In genomic region chr12:6736754-6737153, GRCh38 we compare ENCODE assay signal across 18 cellular contexts. TPM values are rescaled to one million over a fixed set of nuclear protein-coding genes. Genes with fewer than 3 reads are reported as not detected.
DNase-seq lines count a peak whose midpoint lies in the region; ATAC-seq and TF ChIP-seq lines count a peak whose summit lies in the region.
"Had no signal": no experiment of that assay in that cellular context is flagged by ENCODE, and none has a peak within 500 bp of the region (broad histone marks: within the 10 kb centered on the region; RNA-seq: fewer than 3 reads in every experiment).

No MANE protein-coding gene starts in this region.

- no peaks in the 10 kb centered on the region for H3K9me3 Mint-ChIP-seq in activated CD8-positive, alpha-beta T cell treated with anti-CD3 and anti-CD28 coated beads for 36 hours
- H3K9me3 Mint-ChIP-seq: CD4-positive, alpha-beta memory T cell; HFFc6 had no signal

- H3K27ac ChIP-seq in RWPE2 (ENCODE audit: poor library complexity, severe bottlenecking) = peak overlapping the region; percentile 60
- H3K27ac ChIP-seq in epithelial cell of prostate = peak overlapping the region; percentile 61

- intact Hi-C loops in activated CD8-positive, alpha-beta T cell treated with anti-CD3 and anti-CD28 coated beads for 36 hours (cut with micrococcal nuclease) = no loop called here

- H3K9me3 ChIP-seq in RWPE2 (ENCODE audit: severe bottlenecking) (no peaks in the 10 kb centered on the region), adipocyte (ENCODE audit: control insufficient read depth, low read length) (no peaks in the 10 kb centered on the region)
- H3K9me3 ChIP-seq: HAP-1 had no signal

- H3K36me3 Mint-ChIP-seq in activated CD8-positive, alpha-beta T cell treated with anti-CD3 and anti-CD28 coated beads for 36 hours (ENCODE audit: low read depth) = no peaks in the 10 kb centered on the region

- TF ChIP-seq CTCF in RWPE2 (IDR thresholded peaks at IDR 0.05; ENCODE audit: poor library complexity, severe bottlenecking) = no peak
- no peak for TF ChIP-seq CTCF in activated CD8-positive, alpha-beta T cell treated with anti-CD3 and anti-CD28 coated beads for 36 hours (IDR thresholded peaks at IDR 0.05)

- H3K4me3 ChIP-seq in RWPE2 (ENCODE audit: severe bottlenecking) (no peak overlapping the region), adipocyte (ENCODE audit: low read length) (no peak overlapping the region)
- H3K4me3 ChIP-seq: HAP-1 had no signal

- peak overlapping the region; percentile 45 for H3K9ac ChIP-seq in adipocyte (ENCODE audit: low read length)

- H3K4me3 Mint-ChIP-seq in activated CD8-positive, alpha-beta T cell treated with anti-CD3 and anti-CD28 coated beads for 36 hours = no peak overlapping the region
- H3K4me3 Mint-ChIP-seq: CD4-positive, alpha-beta memory T cell; HFFc6 had no signal

- H3K27me3 ChIP-seq in RWPE2 (ENCODE audit: insufficient read depth, poor library complexity, severe bottlenecking) = no peaks in the 10 kb centered on the region
- no peaks in the 10 kb centered on the region for H3K27me3 ChIP-seq in adipocyte (replicated peaks; ENCODE audit: control insufficient read depth, insufficient read depth, low read length)

- DNase-seq in RWPE2 (ENCODE audit: low spot score) = no peak
- DNase-seq in adipocyte (ENCODE audit: low read depth) = no peak
- DNase-seq in epithelial cell of prostate (ENCODE audit: low read depth, low spot score) = no peak
- DNase-seq in dermis blood vessel endothelial cell = no peak
- DNase-seq in activated naive CD4-positive, alpha-beta T cell treated with anti-CD3 and anti-CD28 coated beads, Interleukin-2, amount 50 U/mL, for 16 hours = no peak
- DNase-seq in activated CD8-positive, alpha-beta T cell treated with anti-CD3 and anti-CD28 coated beads for 36 hours = no peak
- DNase-seq: C1 segment of cervical spinal cord; Calu3; CD4-positive, alpha-beta memory T cell; COR-L47; DMS53; DMS79 treated with DMSO at 0.1 percent for 48 hours; GF-D8; GOT3; HFFc6 had no signal

- POLR2A ChIA-PET in activated CD8-positive, alpha-beta T cell treated with anti-CD3 and anti-CD28 coated beads for 36 hours (lab: Charles Lee) = interaction anchor here (0.7 kb wide), 1 partner anchor 13 kb away, joined by 3 read pairs; the partner anchor contains the start of gene COPS7A

- CTCF ChIA-PET in activated CD8-positive, alpha-beta T cell treated with anti-CD3 and anti-CD28 coated beads for 36 hours (lab: Charles Lee) = interaction anchor here (1.0 to 2.6 kb wide), 3 partner anchors 15 to 136 kb away, joined by 3 to 6 read pairs (median 5); partner anchors contain the start of gene SPSB2

- H3K4me1 Mint-ChIP-seq in activated CD8-positive, alpha-beta T cell treated with anti-CD3 and anti-CD28 coated beads for 36 hours (ENCODE audit: low read depth) = peaks cover 6% of the 10 kb centered on the region
- H3K4me1 Mint-ChIP-seq: CD4-positive, alpha-beta memory T cell had no signal

- H3K27ac Mint-ChIP-seq in activated CD8-positive, alpha-beta T cell treated with anti-CD3 and anti-CD28 coated beads for 36 hours = no peak overlapping the region
- H3K27ac Mint-ChIP-seq: CD4-positive, alpha-beta memory T cell had no signal

- no peak for ATAC-seq in RWPE2 (ENCODE audit: low read depth)
- no peak for ATAC-seq in activated CD8-positive, alpha-beta T cell treated with anti-CD3 and anti-CD28 coated beads for 36 hours

- H3K36me3 ChIP-seq in RWPE2 (ENCODE audit: low read depth) (no peaks in the 10 kb centered on the region), adipocyte (ENCODE audit: control insufficient read depth, insufficient read depth, low read length, severe bottlenecking) (peaks cover 7% of the 10 kb centered on the region)
- H3K36me3 ChIP-seq: HAP-1 had no signal

- H3K4me1 ChIP-seq in RWPE2 (ENCODE audit: insufficient read depth, poor library complexity, severe bottlenecking) = peaks cover 6% of the 10 kb centered on the region
- H3K4me1 ChIP-seq in adipocyte (ENCODE audit: control insufficient read depth, insufficient read depth, low read length) = peaks cover 26% of the 10 kb centered on the region
- H3K4me1 ChIP-seq: HAP-1 had no signal

- H3K27me3 Mint-ChIP-seq in activated CD8-positive, alpha-beta T cell treated with anti-CD3 and anti-CD28 coated beads for 36 hours = no peaks in the 10 kb centered on the region
- H3K27me3 Mint-ChIP-seq: CD4-positive, alpha-beta memory T cell had no signal

RNA-seq across cellular contexts. Expression of gene COPS7A, which starts 12.9 kb away (rescaled TPM):
- total RNA-seq in dermis blood vessel endothelial cell = 31.7 and 41.4 TPM in 2 replicates
- 10 to 100 TPM; 35.9 to 38.8 TPM for total RNA-seq in activated CD8-positive, alpha-beta T cell treated with anti-CD3 and anti-CD28 coated beads for 36 hours

RNA-seq across cellular contexts. Expression of gene MLF2, which starts 16.2 kb away (rescaled TPM):
- total RNA-seq in dermis blood vessel endothelial cell = 107 and 161 TPM in 2 replicates
- 100 to 1,000 TPM; 149 to 151 TPM for total RNA-seq in activated CD8-positive, alpha-beta T cell treated with anti-CD3 and anti-CD28 coated beads for 36 hours

RNA-seq across cellular contexts. Expression of gene PTMS, which starts 29.4 kb away (rescaled TPM):
- 65.5 and 130 TPM in 2 replicates for total RNA-seq in dermis blood vessel endothelial cell
- total RNA-seq in activated CD8-positive, alpha-beta T cell treated with anti-CD3 and anti-CD28 coated beads for 36 hours = 10 to 100 TPM; 78.6 TPM

RNA-seq across cellular contexts. Expression of gene LAG3, which starts 35.6 kb away (rescaled TPM):
- under 0.01 and 0.05 TPM in 2 replicates for total RNA-seq in dermis blood vessel endothelial cell
- total RNA-seq in activated CD8-positive, alpha-beta T cell treated with anti-CD3 and anti-CD28 coated beads for 36 hours = 100 to 1,000 TPM; 264 to 268 TPM
- total RNA-seq: A172, Calu3, Daoy had no signal

RNA-seq across cellular contexts. Expression of gene PIANP, which starts 36.1 kb away (rescaled TPM):
- total RNA-seq in dermis blood vessel endothelial cell = not detected in 2 replicates
- total RNA-seq in activated CD8-positive, alpha-beta T cell treated with anti-CD3 and anti-CD28 coated beads for 36 hours = not detected
- total RNA-seq: Calu3 had no signal
